23 cellular contexts compared by ENCODE assay signal in genomic region chr11:74519719-74520118, GRCh38.
"Had no signal": no experiment of that assay in that cellular context is flagged by ENCODE, and none has a peak within 500 bp of the region (broad histone marks: within the 10 kb centered on the region; RNA-seq: fewer than 3 reads in every experiment).

No MANE protein-coding gene starts in this region.

- H3K4me1 Mint-ChIP-seq: naive B cell; nephron; stimulated activated naive B cell treated with anti-CD40 and anti-IgM and Interleukin-4, amounts not matched to agents 10 μg/mL and 1 μg/mL and 100 μg/mL, for 72 hours; stimulated activated naive CD8-positive, alpha-beta T cell treated with anti-CD3 and anti-CD28 coated beads, Interleukin-15, amount 100 ng/mL, for 72 hours had no signal

- H3K9me3 ChIP-seq: gastrocnemius medialis had no signal

- H3K79me2 ChIP-seq: parathyroid adenoma had no signal

- H3K4me3 ChIP-seq: dorsolateral prefrontal cortex, gastrocnemius medialis, heart right ventricle, lung, psoas muscle, thoracic aorta had no signal

- DNase-seq: cortex of kidney; dorsolateral prefrontal cortex; effector CD8-positive, alpha-beta T cell; gastrocnemius medialis; heart right ventricle; kidney; left cardiac atrium; left ventricle myocardium superior; mesenchymal stem cell; naive B cell; psoas muscle; retina; stimulated activated CD4-positive, alpha-beta T cell treated with anti-CD3 and anti-CD28 coated beads, Interleukin-2, amount 100 ng/mL, for 24 hours; stimulated activated CD4-positive, alpha-beta T cell treated with anti-CD3 and anti-CD28 coated beads, Interleukin-4, amount 100 ng/mL, for 4 hours; stimulated activated naive B cell treated with anti-CD40 and anti-IgM and Interleukin-4, amounts not matched to agents 10 μg/mL and 1 μg/mL and 100 μg/mL, for 72 hours; stimulated activated naive CD8-positive, alpha-beta T cell treated with anti-CD3 and anti-CD28 coated beads, Interleukin-15, amount 100 ng/mL, for 72 hours; substantia nigra had no signal

- H3K4me3 Mint-ChIP-seq: naive B cell; nephron; stimulated activated naive B cell treated with anti-CD40 and anti-IgM and Interleukin-4, amounts not matched to agents 10 μg/mL and 1 μg/mL and 100 μg/mL, for 72 hours; stimulated activated naive CD8-positive, alpha-beta T cell treated with anti-CD3 and anti-CD28 coated beads, Interleukin-15, amount 100 ng/mL, for 72 hours; type B pancreatic cell had no signal

- FAIRE-seq: kidney, urothelium cell line had no signal

- H2AFZ ChIP-seq: parathyroid adenoma had no signal

- H3K27ac ChIP-seq: dorsolateral prefrontal cortex, gastrocnemius medialis, parathyroid adenoma, psoas muscle, thoracic aorta had no signal

- H3K36me3 ChIP-seq: gastrocnemius medialis, heart right ventricle, thoracic aorta had no signal

- H3K9ac ChIP-seq: parathyroid adenoma had no signal

- H3K36me3 Mint-ChIP-seq: naive B cell; stimulated activated naive B cell treated with anti-CD40 and anti-IgM and Interleukin-4, amounts not matched to agents 10 μg/mL and 1 μg/mL and 100 μg/mL, for 72 hours; type B pancreatic cell had no signal

- H3K27ac Mint-ChIP-seq: naive B cell; nephron; stimulated activated naive B cell treated with anti-CD40 and anti-IgM and Interleukin-4, amounts not matched to agents 10 μg/mL and 1 μg/mL and 100 μg/mL, for 72 hours; stimulated activated naive CD8-positive, alpha-beta T cell treated with anti-CD3 and anti-CD28 coated beads, Interleukin-15, amount 100 ng/mL, for 72 hours; type B pancreatic cell had no signal

- H3K4me1 ChIP-seq: gastrocnemius medialis, parathyroid adenoma, psoas muscle had no signal

- H3K27me3 ChIP-seq: dorsolateral prefrontal cortex, gastrocnemius medialis, heart right ventricle had no signal
